In genomic region chr9:30048396-30048795, GRCh38 we compare ENCODE assay signal across 24 cellular contexts.
DNase-seq lines count a peak whose midpoint lies in the region; ATAC-seq and TF ChIP-seq lines count a peak whose summit lies in the region.
"Had no signal": no experiment of that assay in that cellular context is flagged by ENCODE, and none has a peak within 500 bp of the region (broad histone marks: within the 10 kb centered on the region; RNA-seq: fewer than 3 reads in every experiment).

No MANE protein-coding gene starts in this region.

- H3K4me3 ChIP-seq in IMR-90 (ENCODE audit: insufficient read depth, low read depth, low read length) (no peak overlapping the region), neuronal stem cell (ENCODE audit: low read length in 2 of 2) (no peak overlapping the region), MG63 (no peak overlapping the region)
- H3K4me3 ChIP-seq: A549; BLaER1 treated with 17β-estradiol and CSF1 and Interleukin-3, amounts not matched to agents 10 nM and 100 nM; GM12878 had no signal

- TF ChIP-seq CTCF in IMR-90 (conservative IDR thresholded peaks at IDR 0.05; ENCODE audit: low read depth, low read length), result no peak

- H2AFZ ChIP-seq in IMR-90 (replicated peaks; ENCODE audit: low read length, poor library complexity) (no peak overlapping the region), neuronal stem cell (ENCODE audit: low read length) (no peak overlapping the region)

- H3K36me3 ChIP-seq in IMR-90 (ENCODE audit: control insufficient read depth, insufficient read depth, low read length) (no peaks in the 10 kb centered on the region), neuronal stem cell (replicated peaks in 1 of 2; ENCODE audit: control insufficient read depth in 2 of 2, insufficient read depth in 2 of 2, low read length in 2 of 2) (peaks cover 0 to 2% of the 10 kb centered on the region in 2 donors), MG63 (no peaks in the 10 kb centered on the region)
- H3K36me3 ChIP-seq: BLaER1 treated with 17β-estradiol and CSF1 and Interleukin-3, amounts not matched to agents 10 nM and 100 nM had no signal

- H2BK15ac ChIP-seq in IMR-90 (ENCODE audit: low read depth, low read length), result no peak overlapping the region
- no peak overlapping the region for H2BK15ac ChIP-seq in neuronal stem cell (ENCODE audit: low read length)

- H3K9me1 ChIP-seq in IMR-90 (ENCODE audit: insufficient read depth, low read length), result no peaks in the 10 kb centered on the region

- H3K4ac ChIP-seq in IMR-90 (ENCODE audit: low read depth, low read length), result no peak overlapping the region
- H3K4ac ChIP-seq in neuronal stem cell (ENCODE audit: low read length), result no peak overlapping the region

- H2AK5ac ChIP-seq in IMR-90 (ENCODE audit: low read depth, low read length) (no peak overlapping the region), neuronal stem cell (ENCODE audit: low read depth, low read length) (no peak overlapping the region)

- POLR2A ChIA-PET in IMR-90 (lab: Charles Lee; ENCODE audit: unreplicated experiment), result no interaction called here

- no peak overlapping the region for H3K4me2 ChIP-seq in IMR-90 (ENCODE audit: low read depth, low read length)
- no peak overlapping the region for H3K4me2 ChIP-seq in neuronal stem cell (ENCODE audit: insufficient read depth, low read length, poor library complexity, severe bottlenecking)
- H3K4me2 ChIP-seq: A549; BLaER1 treated with 17β-estradiol and CSF1 and Interleukin-3, amounts not matched to agents 10 nM and 100 nM had no signal

- peaks cover 3% of the 10 kb centered on the region for H3K9me3 ChIP-seq in IMR-90 (ENCODE audit: control insufficient read depth, insufficient read depth, low read length)
- peaks cover 0 to 2% of the 10 kb centered on the region in 2 donors for H3K9me3 ChIP-seq in neuronal stem cell (replicated peaks in 1 of 2; ENCODE audit: control insufficient read depth in 2 of 2, insufficient read depth in 1 of 2, low read depth in 1 of 2, low read length in 2 of 2)
- H3K9me3 ChIP-seq in MG63, result no peaks in the 10 kb centered on the region
- H3K9me3 ChIP-seq: A549; BLaER1 treated with 17β-estradiol and CSF1 and Interleukin-3, amounts not matched to agents 10 nM and 100 nM had no signal

- no peak for TF ChIP-seq RAD21 in IMR-90 (IDR thresholded peaks at IDR 0.05; ENCODE audit: low read length)

- no peak overlapping the region for H3K18ac ChIP-seq in IMR-90 (ENCODE audit: low read depth, low read length)
- no peak overlapping the region for H3K18ac ChIP-seq in neuronal stem cell (ENCODE audit: low read length)

- H3K27me3 Mint-ChIP-seq in activated CD8-positive, alpha-beta memory T cell treated with anti-CD3 and anti-CD28 coated beads, Interleukin-2, amount 10 ng/mL, durations not matched to agents 7 days and 5 days, result no peaks in the 10 kb centered on the region
- H3K27me3 Mint-ChIP-seq: B cell; CD4-positive, alpha-beta memory T cell; CD4-positive, CD25-positive, alpha-beta regulatory T cell; CD8-positive, alpha-beta memory T cell had no signal

- no peak overlapping the region for H3K4me3 Mint-ChIP-seq in activated CD8-positive, alpha-beta memory T cell treated with anti-CD3 and anti-CD28 coated beads, Interleukin-2, amount 10 ng/mL, durations not matched to agents 7 days and 5 days
- H3K4me3 Mint-ChIP-seq: B cell; CD4-positive, alpha-beta memory T cell; CD4-positive, CD25-positive, alpha-beta regulatory T cell; CD8-positive, alpha-beta memory T cell had no signal

- H3K4me1 Mint-ChIP-seq in activated CD8-positive, alpha-beta memory T cell treated with anti-CD3 and anti-CD28 coated beads, Interleukin-2, amount 10 ng/mL, durations not matched to agents 7 days and 5 days, result no peaks in the 10 kb centered on the region
- H3K4me1 Mint-ChIP-seq: B cell; CD4-positive, CD25-positive, alpha-beta regulatory T cell; CD8-positive, alpha-beta memory T cell had no signal

- H3K56ac ChIP-seq in IMR-90 (ENCODE audit: extremely low read depth, insufficient read depth, low read length), result no peak overlapping the region

- no peak for TF ChIP-seq POLR2A in IMR-90 (IDR thresholded peaks at IDR 0.05; ENCODE audit: low read depth, low read length)

- H3K27ac ChIP-seq in IMR-90 (ENCODE audit: insufficient read depth, low read length), result no peak overlapping the region
- no peak overlapping the region for H3K27ac ChIP-seq in neuronal stem cell (replicated peaks; ENCODE audit: low read length)
- H3K27ac ChIP-seq: 22Rv1; A549; BLaER1 treated with 17β-estradiol and CSF1 and Interleukin-3, amounts not matched to agents 10 nM and 100 nM; C4-2B had no signal

- no peak overlapping the region for H2AK9ac ChIP-seq in IMR-90 (replicated peaks; ENCODE audit: low read depth, low read length, poor library complexity)

- no peak overlapping the region for H3K14ac ChIP-seq in IMR-90 (replicated peaks; ENCODE audit: low read depth, low read length)
- H3K14ac ChIP-seq in neuronal stem cell (ENCODE audit: low read length), result peak overlapping the region; percentile 56

- H2BK20ac ChIP-seq in IMR-90 (ENCODE audit: low read depth, low read length), result no peak overlapping the region

- H3K27ac Mint-ChIP-seq in activated CD8-positive, alpha-beta memory T cell treated with anti-CD3 and anti-CD28 coated beads, Interleukin-2, amount 10 ng/mL, durations not matched to agents 7 days and 5 days, result peak overlapping the region; percentile 24
- H3K27ac Mint-ChIP-seq: B cell; CD4-positive, alpha-beta memory T cell; CD4-positive, CD25-positive, alpha-beta regulatory T cell; CD8-positive, alpha-beta memory T cell had no signal

- H4K20me1 ChIP-seq in IMR-90 (ENCODE audit: insufficient read depth, low read length), result no peaks in the 10 kb centered on the region
- H4K20me1 ChIP-seq: BLaER1 treated with 17β-estradiol and CSF1 and Interleukin-3, amounts not matched to agents 10 nM and 100 nM had no signal

- H4K5ac ChIP-seq in IMR-90 (ENCODE audit: low read depth, low read length), result no peak overlapping the region

- H3K4me1 ChIP-seq in IMR-90 (ENCODE audit: control insufficient read depth, insufficient read depth, low read length) (no peaks in the 10 kb centered on the region), neuronal stem cell (ENCODE audit: control insufficient read depth in 2 of 2, insufficient read depth in 1 of 2, low read depth in 1 of 2, low read length in 2 of 2) (no peaks in the 10 kb centered on the region)
- H3K4me1 ChIP-seq: A549; BLaER1 treated with 17β-estradiol and CSF1 and Interleukin-3, amounts not matched to agents 10 nM and 100 nM had no signal

- H3K23ac ChIP-seq in IMR-90 (ENCODE audit: low read depth, low read length) (no peak overlapping the region), neuronal stem cell (ENCODE audit: low read depth, low read length, poor library complexity) (no peak overlapping the region)

- H3K9me3 Mint-ChIP-seq in activated CD8-positive, alpha-beta memory T cell treated with anti-CD3 and anti-CD28 coated beads, Interleukin-2, amount 10 ng/mL, durations not matched to agents 7 days and 5 days (ENCODE audit: low read depth), result no peaks in the 10 kb centered on the region

- H3K27me3 ChIP-seq in IMR-90 (ENCODE audit: control insufficient read depth, insufficient read depth, low read length), result no peaks in the 10 kb centered on the region
- no peaks in the 10 kb centered on the region for H3K27me3 ChIP-seq in neuronal stem cell (ENCODE audit: control insufficient read depth in 3 of 3, insufficient read depth in 3 of 3, low read depth in 1 of 3, low read length in 3 of 3)
- H3K27me3 ChIP-seq in MG63, result no peaks in the 10 kb centered on the region
- H3K27me3 ChIP-seq: BLaER1 treated with 17β-estradiol and CSF1 and Interleukin-3, amounts not matched to agents 10 nM and 100 nM had no signal

- H3K79me1 ChIP-seq in IMR-90 (ENCODE audit: low read depth in 1 of 2, low read length in 2 of 2) (no peaks in the 10 kb centered on the region), neuronal stem cell (ENCODE audit: low read depth, low read length) (no peaks in the 10 kb centered on the region)

- CTCF ChIA-PET in activated CD8-positive, alpha-beta memory T cell treated with anti-CD3 and anti-CD28 coated beads, Interleukin-2, amount 10 ng/mL, durations not matched to agents 7 days and 5 days (lab: Charles Lee), result no interaction called here
- CTCF ChIA-PET in IMR-90 (lab: Yijun Ruan, JAX), result no interaction called here

- H4K8ac ChIP-seq in IMR-90 (ENCODE audit: low read depth in 2 of 2, low read length in 2 of 2) (no peak overlapping the region), neuronal stem cell (ENCODE audit: low read depth, low read length) (peak overlapping the region; percentile 70)

- H3K36me3 Mint-ChIP-seq in activated CD8-positive, alpha-beta memory T cell treated with anti-CD3 and anti-CD28 coated beads, Interleukin-2, amount 10 ng/mL, durations not matched to agents 7 days and 5 days, result no peaks in the 10 kb centered on the region
- H3K36me3 Mint-ChIP-seq: CD4-positive, alpha-beta memory T cell; CD4-positive, CD25-positive, alpha-beta regulatory T cell; CD8-positive, alpha-beta memory T cell had no signal

- DNase-seq in activated CD8-positive, alpha-beta memory T cell treated with anti-CD3 and anti-CD28 coated beads, Interleukin-2, amount 10 ng/mL, durations not matched to agents 7 days and 5 days, result no peak
- no peak for DNase-seq in activated CD8-positive, alpha-beta memory T cell treated with anti-CD3 and anti-CD28 coated beads, Interleukin-2, amount 50 U/mL, for 48 hours
- DNase-seq in IMR-90 (no peak), neuronal stem cell (ENCODE audit: low spot score) (no peak), MG63 (no peak), NCI-H2227 treated with DMSO at 0.1 percent for 48 hours (lab: John Stamatoyannopoulos, UW) (no peak)
- DNase-seq: AML-193; CD4-positive, alpha-beta memory T cell; CD4-positive, CD25-positive, alpha-beta regulatory T cell; CD8-positive, alpha-beta memory T cell; COR-L47; DMS 273 treated with DMSO at 0.1 percent for 48 hours; DMS153; DMS53; DMS79; DND-41; EL; GDM1 had no signal

- no TSS peak for BruUV-seq in IMR-90 (replicated peaks; lab: Mats Ljungman, UMichigan)

- H2BK120ac ChIP-seq in IMR-90 (ENCODE audit: low read depth, low read length) (no peak overlapping the region), neuronal stem cell (ENCODE audit: low read depth, low read length) (no peak overlapping the region)

- WGBS in IMR-90 (ENCODE audit: extremely low coverage in 2 of 2, insufficient read length in 1 of 2), 2 experiments, result no CpG with 5 or more reads among the region's 8 CpGs
- WGBS in neuronal stem cell (ENCODE audit: extremely low coverage in 2 of 2, insufficient read length in 2 of 2, insufficient replicate concordance in 1 of 2), 2 donors, result no CpG with 5 or more reads among the region's 8 CpGs

- no peak for ATAC-seq in activated CD8-positive, alpha-beta memory T cell treated with anti-CD3 and anti-CD28 coated beads, Interleukin-2, amount 10 ng/mL, durations not matched to agents 7 days and 5 days
- no peak for ATAC-seq in IMR-90 (ENCODE audit: low read depth)
- ATAC-seq: A549, GM12878 had no signal

- H3K9ac ChIP-seq in IMR-90 (ENCODE audit: low read depth, low read length), result no peak overlapping the region
- peak overlapping the region; percentile 24 for H3K9ac ChIP-seq in neuronal stem cell (ENCODE audit: low read depth, low read length, poor library complexity)
- H3K9ac ChIP-seq: BLaER1 treated with 17β-estradiol and CSF1 and Interleukin-3, amounts not matched to agents 10 nM and 100 nM had no signal

- H4K91ac ChIP-seq in IMR-90 (ENCODE audit: insufficient read depth, low read depth, low read length) (no peak overlapping the region), neuronal stem cell (ENCODE audit: low read depth, low read length, poor library complexity) (no peak overlapping the region)

- in situ Hi-C loops in IMR-90 (cut with MboI; ENCODE audit: low sequenced_read_pairs), result no loop called here

- H2BK12ac ChIP-seq in neuronal stem cell (ENCODE audit: low read length), result no peak overlapping the region

- dilution Hi-C loops in IMR-90 (cut with HindIII; ENCODE audit: low sequenced_read_pairs, unreplicated experiment), result no loop called here

- H2BK5ac ChIP-seq in IMR-90 (ENCODE audit: low read depth, low read length, poor library complexity, severe bottlenecking) (no peak overlapping the region), neuronal stem cell (ENCODE audit: low read length) (no peak overlapping the region)

- intact Hi-C loops in IMR-90 (cut with micrococcal nuclease), result no loop called here
